In genomic region chr17:9028171-9028570, GRCh38 we compare ENCODE assay signal across 26 cellular contexts. TPM values are rescaled to one million over a fixed set of nuclear protein-coding genes. Genes with fewer than 3 reads are reported as not detected.
DNase-seq lines count a peak whose midpoint lies in the region; ATAC-seq, FAIRE-seq and TF ChIP-seq lines count a peak whose summit lies in the region.
"Had no signal": no experiment of that assay in that cellular context is flagged by ENCODE, and none has a peak within 500 bp of the region (broad histone marks: within the 10 kb centered on the region; RNA-seq: fewer than 3 reads in every experiment).

No MANE protein-coding gene starts in this region.

- H3K4me1 Mint-ChIP-seq in chondrocyte (ENCODE audit: low read depth) = peaks cover 8% of the 10 kb centered on the region
- H3K4me1 Mint-ChIP-seq in Calu3 (ENCODE audit: low read depth, unreplicated experiment) = no peaks in the 10 kb centered on the region
- H3K4me1 Mint-ChIP-seq: stimulated activated naive CD8-positive, alpha-beta T cell treated with anti-CD3 and anti-CD28 coated beads, Interleukin-15, amount 100 ng/mL, for 72 hours had no signal

- TF ChIP-seq RAD21 in K562 (CRISPR knock-in tag; conservative IDR thresholded peaks at IDR 0.05 in 1 of 2, IDR thresholded peaks at IDR 0.05 in 1 of 2) = no peak
- TF ChIP-seq RAD21 in HepG2 (CRISPR knock-in tag; IDR thresholded peaks at IDR 0.05) = no peak

- H3K36me3 Mint-ChIP-seq in chondrocyte (ENCODE audit: low read depth) (no peaks in the 10 kb centered on the region), Calu3 (ENCODE audit: insufficient read depth, unreplicated experiment) (no peaks in the 10 kb centered on the region)
- H3K36me3 Mint-ChIP-seq: immature natural killer cell had no signal

- POLR2A ChIA-PET in HEK293T (lab: Yijun Ruan, JAX) (no interaction called here), K562 (lab: Yijun Ruan, JAX) (no interaction called here), HepG2 (lab: Yijun Ruan, JAX) (no interaction called here)

- H3K27ac ChIP-seq in K562 (ENCODE audit: extremely low read depth, low read depth, low read length) = no peak overlapping the region
- no peak overlapping the region for H3K27ac ChIP-seq in HepG2 (ENCODE audit: extremely low read length, insufficient read depth, low read length)
- peak overlapping the region; percentile 46 to 66 for H3K27ac ChIP-seq in thoracic aorta
- H3K27ac ChIP-seq: epithelial cell of prostate, hepatocyte, parathyroid adenoma had no signal

- DNase-seq in HEK293T (ENCODE audit: extremely low spot score) (no peak), K562 (ENCODE audit: extremely low read depth in 1 of 4, low spot score in 3 of 4) (no peak), HepG2 (ENCODE audit: low spot score) (no peak), thoracic aorta (ENCODE audit: low spot score) (no peak), chondrocyte (ENCODE audit: low spot score) (no peak), Calu3 (no peak)
- DNase-seq: ACHN; activated CD4-positive, alpha-beta T cell treated with anti-CD3 and anti-CD28 coated beads for 48 hours; activated naive CD4-positive, alpha-beta T cell treated with anti-CD3 and anti-CD28 coated beads, Interleukin-2, amount 50 U/mL, for 16 hours; anterior cingulate cortex; cerebellar nuclear complex; DMS79; foreskin melanocyte; GOT3; immature natural killer cell; midbrain; NCI-H1092 treated with DMSO at 0.1 percent for 48 hours; NCI-H187 treated with DMSO at 0.1 percent for 48 hours; stimulated activated naive CD8-positive, alpha-beta T cell treated with anti-CD3 and anti-CD28 coated beads, Interleukin-15, amount 100 ng/mL, for 72 hours had no signal

- H3K4me1 ChIP-seq in K562 (replicated peaks in 1 of 2; ENCODE audit: control insufficient read depth in 2 of 2, insufficient read depth in 2 of 2, low read length in 2 of 2) (no peaks in the 10 kb centered on the region), HepG2 (ENCODE audit: insufficient read depth, low read length) (no peaks in the 10 kb centered on the region), thoracic aorta (ENCODE audit: control insufficient read depth in 1 of 2, low read depth in 2 of 2) (peaks cover 17 to 64% of the 10 kb centered on the region in 2 donors)
- H3K4me1 ChIP-seq: parathyroid adenoma had no signal

- H3K9me3 ChIP-seq in K562 (replicated peaks; ENCODE audit: control insufficient read depth, insufficient read depth, low read depth, low read length) (no peaks in the 10 kb centered on the region), HepG2 (ENCODE audit: low read length) (no peaks in the 10 kb centered on the region), thoracic aorta (no peaks in the 10 kb centered on the region)

- H3K79me2 ChIP-seq in K562 (ENCODE audit: control insufficient read depth, insufficient read depth, low read length) (no peaks in the 10 kb centered on the region), HepG2 (ENCODE audit: insufficient read depth, low read length) (no peaks in the 10 kb centered on the region)
- H3K79me2 ChIP-seq: hepatocyte, parathyroid adenoma had no signal

- H3K9me3 Mint-ChIP-seq in chondrocyte (ENCODE audit: low read depth) (no peaks in the 10 kb centered on the region), Calu3 (ENCODE audit: low read depth, unreplicated experiment) (no peaks in the 10 kb centered on the region)
- H3K9me3 Mint-ChIP-seq: immature natural killer cell; nephron; stimulated activated naive CD8-positive, alpha-beta T cell treated with anti-CD3 and anti-CD28 coated beads, Interleukin-15, amount 100 ng/mL, for 72 hours had no signal

- TF ChIP-seq CTCF in K562 (IDR thresholded peaks at IDR 0.05 in 2 of 3, conservative IDR thresholded peaks at IDR 0.05 in 1 of 3; ENCODE audit: insufficient read depth in 2 of 3, low read depth in 1 of 3, low read length in 3 of 3) = no peak
- TF ChIP-seq CTCF in HepG2 (CRISPR knock-in tag; IDR thresholded peaks at IDR 0.05) = no peak
- TF ChIP-seq CTCF in thoracic aorta (IDR thresholded peaks at IDR 0.05) = no peak
- no peak for TF ChIP-seq CTCF in chondrocyte (IDR thresholded peaks at IDR 0.05)
- TF ChIP-seq CTCF in Calu3 (IDR thresholded peaks at IDR 0.05; ENCODE audit: unreplicated experiment) = no peak

- intact Hi-C loops in K562 (cut with micrococcal nuclease) = no loop called here
- intact Hi-C loops in HepG2 (cut with micrococcal nuclease; ENCODE audit: unreplicated experiment) = no loop called here
- intact Hi-C loops in Calu3 (cut with micrococcal nuclease; ENCODE audit: unreplicated experiment) = no loop called here

- H2AFZ ChIP-seq in K562 (ENCODE audit: low read depth, low read length) = no peak overlapping the region
- no peak overlapping the region for H2AFZ ChIP-seq in HepG2 (ENCODE audit: low read length)
- H2AFZ ChIP-seq: hepatocyte, parathyroid adenoma had no signal

- no peak overlapping the region for H3K27ac Mint-ChIP-seq in chondrocyte (ENCODE audit: unreplicated experiment)
- no peak overlapping the region for H3K27ac Mint-ChIP-seq in Calu3 (ENCODE audit: unreplicated experiment)
- H3K27ac Mint-ChIP-seq: immature natural killer cell; nephron; stimulated activated naive CD8-positive, alpha-beta T cell treated with anti-CD3 and anti-CD28 coated beads, Interleukin-15, amount 100 ng/mL, for 72 hours had no signal

- H3K36me3 ChIP-seq in K562 (ENCODE audit: control insufficient read depth, insufficient read depth, low read length) (no peaks in the 10 kb centered on the region), HepG2 (replicated peaks in 1 of 2; ENCODE audit: control insufficient read depth in 1 of 2, insufficient read depth in 2 of 2, low read length in 2 of 2) (no peaks in the 10 kb centered on the region), thoracic aorta (no peaks in the 10 kb centered on the region)

- FAIRE-seq in K562 (lab: Jason Lieb, UNC) (no peak), HepG2 (lab: Jason Lieb, UNC) (no peak)
- FAIRE-seq: urothelium cell line had no signal

- CTCF ChIA-PET in HEK293T (lab: Yijun Ruan, JAX) (no interaction called here), K562 (lab: Yijun Ruan, JAX; ENCODE audit: low intra/inter-chr PET ratio) (no interaction called here), HepG2 (lab: Yijun Ruan, JAX; ENCODE audit: low intra/inter-chr PET ratio, low total read pairs) (no interaction called here), Calu3 (lab: Charles Lee) (no interaction called here)

- peaks cover 0 to 6% of the 10 kb centered on the region in 2 experiments; a peak in 2 of 5 replicates for H3K27me3 ChIP-seq in K562 (ENCODE audit: control insufficient read depth in 2 of 2, insufficient read depth in 2 of 2, low read length in 2 of 2)
- peaks cover 0 to 65% of the 10 kb centered on the region in 2 experiments; a peak in 4 of 5 replicates for H3K27me3 ChIP-seq in HepG2 (ENCODE audit: control insufficient read depth in 1 of 2, insufficient read depth in 2 of 2, low read length in 2 of 2)
- H3K27me3 ChIP-seq in thoracic aorta (replicated peaks; ENCODE audit: insufficient read depth) = no peaks in the 10 kb centered on the region

- TF ChIP-seq POLR2A in K562 (conservative IDR thresholded peaks at IDR 0.05) (no peak), HepG2 (IDR thresholded peaks at IDR 0.05; ENCODE audit: insufficient read depth in 1 of 2, low read depth in 2 of 2, low read length in 2 of 2) (no peak)

- H3K4me3 ChIP-seq in K562 (no peak overlapping the region), HepG2 (replicated peaks in 1 of 3; ENCODE audit: insufficient read depth in 1 of 3, low read depth in 2 of 3, low read length in 3 of 3) (no peak overlapping the region), thoracic aorta (peak overlapping the region; percentile 55)
- H3K4me3 ChIP-seq: hepatocyte had no signal

- no peaks in the 10 kb centered on the region for H4K20me1 ChIP-seq in K562 (replicated peaks; ENCODE audit: control insufficient read depth, insufficient read depth, low read length)
- no peaks in the 10 kb centered on the region for H4K20me1 ChIP-seq in HepG2 (ENCODE audit: insufficient read depth, low read length)

- H3K4me2 ChIP-seq in K562 (ENCODE audit: insufficient read depth, low read length) (no peak overlapping the region), HepG2 (ENCODE audit: low read depth, low read length) (no peak overlapping the region)
- H3K4me2 ChIP-seq: hepatocyte had no signal

- no TSS peak for BruUV-seq in K562 (replicated peaks; lab: Mats Ljungman, UMichigan)
- BruUV-seq in HepG2 (replicated peaks; lab: Mats Ljungman, UMichigan) = no TSS peak
- no TSS peak for BruUV-seq in Calu3 (replicated peaks; lab: Mats Ljungman, UMichigan)

- H3K27me3 Mint-ChIP-seq in chondrocyte (ENCODE audit: low read depth) (peaks cover 42% of the 10 kb centered on the region), Calu3 (ENCODE audit: unreplicated experiment) (peaks cover 17% of the 10 kb centered on the region)

- in situ Hi-C loops in K562 (cut with MboI) (no loop called here), HepG2 (cut with HindIII; ENCODE audit: extremely low pct_ligation_motif_present, low pct_unique_long_range_greater_than_20kb) (no loop called here)

- no peaks in the 10 kb centered on the region for H3K9me1 ChIP-seq in K562 (ENCODE audit: control insufficient read depth, insufficient read depth, low read length)

- no peak overlapping the region for H3K9ac ChIP-seq in K562 (ENCODE audit: insufficient read depth in 1 of 2, low read depth in 2 of 2, low read length in 2 of 2)
- H3K9ac ChIP-seq in HepG2 (ENCODE audit: insufficient read depth, low read depth, low read length) = no peak overlapping the region
- H3K9ac ChIP-seq: parathyroid adenoma had no signal

- TF ChIP-seq EP300 in K562 (IDR thresholded peaks at IDR 0.05; ENCODE audit: low read length) = no peak
- TF ChIP-seq EP300 in HepG2 (IDR thresholded peaks at IDR 0.05; ENCODE audit: low read depth in 2 of 2, low read length in 2 of 2) = no peak
- no peak for TF ChIP-seq EP300 in HepG2 (CRISPR knock-in tag; IDR thresholded peaks at IDR 0.05; ENCODE audit: borderline replicate concordance)

- ATAC-seq in K562 (no peak), HepG2 (no peak), thoracic aorta (ENCODE audit: insufficient number of reproducible peaks, low FRiP score, low read depth) (peak; percentile 17), HG02884 (IDR thresholded peaks at IDR 0.05; ENCODE audit: unreplicated experiment) (no peak), HG03469 (IDR thresholded peaks at IDR 0.05; ENCODE audit: unreplicated experiment) (no peak)
- ATAC-seq: stimulated activated naive CD8-positive, alpha-beta T cell treated with anti-CD3 and anti-CD28 coated beads, Interleukin-15, amount 100 ng/mL, for 72 hours had no signal

- 0% methylated on average over 7 of the region's 8 CpGs for WGBS in K562 (ENCODE audit: insufficient coverage, low coverage, missing lambda C conversion rate)
- 11% methylated on average over 6 of the region's 8 CpGs for WGBS in HepG2 (ENCODE audit: low lambda C conversion rate)

- H3K4me3 Mint-ChIP-seq in chondrocyte (ENCODE audit: unreplicated experiment) = no peak overlapping the region
- no peak overlapping the region for H3K4me3 Mint-ChIP-seq in Calu3 (ENCODE audit: low read depth, unreplicated experiment)
- H3K4me3 Mint-ChIP-seq: immature natural killer cell; nephron; stimulated activated naive CD8-positive, alpha-beta T cell treated with anti-CD3 and anti-CD28 coated beads, Interleukin-15, amount 100 ng/mL, for 72 hours had no signal

RNA-seq across cellular contexts. Expression of gene NTN1, which starts 6.9 kb away (rescaled TPM):
- total RNA-seq in K562 (2011; cell fraction: chromatin; rRNA removed; ENCODE audit: low replicate concordance) = not detected in 2 replicates
- total RNA-seq in K562 (2011; cell fraction: nucleolus; rRNA removed) = not detected in 2 replicates
- 0.07 TPM in 1 of 2 replicates, not detected in the other for total RNA-seq in K562 (2011; cell fraction: nucleoplasm; rRNA removed)
- total RNA-seq in K562 (2014; rRNA removed) = not detected in 2 replicates
- total RNA-seq in K562 (2014; rRNA removed; fragmentation: Illumina TruSeq; extraction: Trizol) = not detected in 2 replicates
- total RNA-seq in K562 (2015; rRNA removed; fragmentation: Illumina TruSeq; extraction: Trizol) = not detected in 2 replicates
- total RNA-seq in K562 (2021) = 0.02 TPM in 2 replicates
- polyA plus RNA-seq in K562 (2011; rRNA removed) = not detected in 2 replicates
- not detected in 2 replicates for polyA plus RNA-seq in K562 (2011; cell fraction: cytosol; rRNA removed)
- not detected in 2 replicates for polyA plus RNA-seq in K562 (2011; cell fraction: nucleus; rRNA removed)
- 0.03 TPM in 1 of 2 replicates, not detected in the other for polyA plus RNA-seq in K562 (2012)
- polyA plus RNA-seq in K562 (2014; fragmentation: Illumina TruSeq; extraction: Trizol) = not detected in 2 replicates
- not detected for polyA plus RNA-seq in K562 (2014; fragmentation: Nextera tagmentation; extraction: Ambion mirVana)
- not detected in 2 replicates for polyA plus RNA-seq in K562 (2014; rRNA removed)
- not detected in 2 replicates for polyA minus RNA-seq in K562 (2011; rRNA and poly(A)+ RNA removed)
- polyA minus RNA-seq in K562 (2011; cell fraction: cytosol; rRNA and poly(A)+ RNA removed) = not detected in 2 replicates
- polyA minus RNA-seq in K562 (2011; cell fraction: nucleus; rRNA and poly(A)+ RNA removed) = not detected in 2 replicates
- 0.04 TPM in 1 of 2 replicates, not detected in the other for total RNA-seq in HepG2 (2016; rRNA removed; fragmentation: Illumina TruSeq; extraction: Trizol)
- not detected in 2 replicates for total RNA-seq in HepG2 (2016; cell fraction: cytosol; rRNA removed; fragmentation: Illumina TruSeq; extraction: Trizol; ENCODE audit: low read depth)
- 0.04 TPM in 1 of 2 replicates, not detected in the other for total RNA-seq in HepG2 (2016; cell fraction: insoluble cytoplasmic fraction; rRNA removed; fragmentation: Illumina TruSeq; extraction: Trizol)
- not detected in 2 replicates for total RNA-seq in HepG2 (2016; cell fraction: membrane; rRNA removed; fragmentation: Illumina TruSeq; extraction: Trizol)
- 0.09 TPM in 2 replicates for total RNA-seq in HepG2 (2016; cell fraction: nucleus; rRNA removed; fragmentation: Illumina TruSeq; extraction: Trizol)
- polyA plus RNA-seq in HepG2 (2011; rRNA removed) = 0.03 and 0.05 TPM in 2 replicates
- 0.01 and 0.04 TPM in 2 replicates for polyA plus RNA-seq in HepG2 (2011; cell fraction: cytosol; rRNA removed)
- polyA plus RNA-seq in HepG2 (2011; cell fraction: nucleus; rRNA removed) = 0.11 and 0.12 TPM in 2 replicates
- polyA plus RNA-seq in HepG2 (2012) = 0.04 and 0.13 TPM in 2 replicates
- not detected in 2 replicates for polyA plus RNA-seq in HepG2 (2016; cell fraction: cytosol; fragmentation: Illumina TruSeq; extraction: Trizol; ENCODE audit: low read depth)
- not detected in 2 replicates for polyA plus RNA-seq in HepG2 (2016; cell fraction: insoluble cytoplasmic fraction; fragmentation: Illumina TruSeq; extraction: Trizol; ENCODE audit: low read depth)
- polyA plus RNA-seq in HepG2 (2016; cell fraction: membrane; fragmentation: Illumina TruSeq; extraction: Trizol; ENCODE audit: low read depth) = 0.02 TPM in 1 of 2 replicates, not detected in the other
- not detected in 2 replicates for polyA plus RNA-seq in HepG2 (2016; cell fraction: nucleus; fragmentation: Illumina TruSeq; extraction: Trizol; ENCODE audit: insufficient read depth, low read depth)
- 0.10 TPM in 1 of 2 replicates, not detected in the other for polyA minus RNA-seq in HepG2 (2011; rRNA and poly(A)+ RNA removed; ENCODE audit: low replicate concordance)
- polyA minus RNA-seq in HepG2 (2011; cell fraction: cytosol; rRNA and poly(A)+ RNA removed) = not detected in 2 replicates
- polyA minus RNA-seq in HepG2 (2011; cell fraction: nucleus; rRNA and poly(A)+ RNA removed) = 0.12 and 0.13 TPM in 2 replicates
- 10 to 100 TPM; 68.8 to 79.0 TPM for total RNA-seq in thoracic aorta
- total RNA-seq in chondrocyte = 3.3 to 4.3 TPM (median 4.0 TPM) in 3 replicates
- 0.69 and 0.94 TPM in 2 replicates for total RNA-seq in Calu3 (2022)
- polyA plus RNA-seq: immature natural killer cell had no signal

Comparison
In these comparisons a context has a peak if more than half of its experiments do, and no peak if none do; other contexts are left out.
1. H3K27ac ChIP-seq: peak in thoracic aorta (2 of 2); none in K562 (single experiment) and HepG2 (single experiment).
2. RNA of gene NTN1, which starts 6.9 kb away (total RNA-seq): 68.8 to 79.0 TPM in thoracic aorta; 3.3 to 4.3 TPM in chondrocyte, 0.69 to 0.94 TPM in Calu3, 0.04 to 0.09 TPM in HepG2 and 0.02 to 0.07 TPM in K562; every median in the first group is over 10 times any median in the second.